1 cellular context compared by ENCODE assay signal in genomic region chr13:21603531-21604448, GRCh38.
TF ChIP-seq lines count a peak whose summit lies in the region.

MICU2 (minus strand) TSS chr13:21604170; CDS start chr13:21604148, 22 bp downstream.

TF ChIP-seq in HepG2, 621 proteins besides CTCF, POLR2A, EP300 and RAD21 (continued from another document):
- TF ChIP-seq TERF1 (CRISPR knock-in tag; IDR thresholded peaks at IDR 0.05) (no peak), HDAC6 (IDR thresholded peaks at IDR 0.05; ENCODE audit: low read depth, low read length) (no peak), ZNF878 (CRISPR knock-in tag; IDR thresholded peaks at IDR 0.05) (0 out of 2 replicates have a peak, but pooled peaks have one; percentile 60), TFE3 (CRISPR knock-in tag; IDR thresholded peaks at IDR 0.05) (peak; percentile 41; the same call in 1 of the 2 replicates), ARID2 (CRISPR knock-in tag; IDR thresholded peaks at IDR 0.05; ENCODE audit: borderline replicate concordance) (peak; percentile 62; the same call in 1 of the 2 replicates), ZNF547 (CRISPR knock-in tag; IDR thresholded peaks at IDR 0.05) (peak; percentile 88; the same call in 1 of the 2 replicates), ARNT (IDR thresholded peaks at IDR 0.05) (no peak), ZNF850 (CRISPR knock-in tag; conservative IDR thresholded peaks at IDR 0.05) (peak; percentile 86; the same call in 1 of the 2 replicates), RXRB (CRISPR knock-in tag; IDR thresholded peaks at IDR 0.05; ENCODE audit: borderline replicate concordance) (peak; percentile 44; the same call in 1 of the 2 replicates), MAFG (CRISPR knock-in tag; IDR thresholded peaks at IDR 0.05) (no peak), ZNF180 (CRISPR knock-in tag; IDR thresholded peaks at IDR 0.05; ENCODE audit: borderline replicate concordance, low read depth) (no peak), REPIN1 (CRISPR knock-in tag; IDR thresholded peaks at IDR 0.05; ENCODE audit: borderline replicate concordance, low read depth) (peak; percentile 70), ZSCAN25 (CRISPR knock-in tag; IDR thresholded peaks at IDR 0.05) (no peak), ZNF607 (CRISPR knock-in tag; IDR thresholded peaks at IDR 0.05; ENCODE audit: borderline replicate concordance) (peak; percentile 72), MED8 (CRISPR knock-in tag; IDR thresholded peaks at IDR 0.05; ENCODE audit: insufficient replicate concordance) (peak; percentile 63), ZNF234 (CRISPR knock-in tag; conservative IDR thresholded peaks at IDR 0.05) (no peak; the same call in 1 of the 2 replicates), ZXDC (CRISPR knock-in tag; IDR thresholded peaks at IDR 0.05) (no peak; the same call in 1 of the 2 replicates), UBTF (CRISPR knock-in tag; IDR thresholded peaks at IDR 0.05) (peak; percentile 87)
